Comparison of ENCODE assay signal across 8 cellular contexts in the genomic region with DNA sequence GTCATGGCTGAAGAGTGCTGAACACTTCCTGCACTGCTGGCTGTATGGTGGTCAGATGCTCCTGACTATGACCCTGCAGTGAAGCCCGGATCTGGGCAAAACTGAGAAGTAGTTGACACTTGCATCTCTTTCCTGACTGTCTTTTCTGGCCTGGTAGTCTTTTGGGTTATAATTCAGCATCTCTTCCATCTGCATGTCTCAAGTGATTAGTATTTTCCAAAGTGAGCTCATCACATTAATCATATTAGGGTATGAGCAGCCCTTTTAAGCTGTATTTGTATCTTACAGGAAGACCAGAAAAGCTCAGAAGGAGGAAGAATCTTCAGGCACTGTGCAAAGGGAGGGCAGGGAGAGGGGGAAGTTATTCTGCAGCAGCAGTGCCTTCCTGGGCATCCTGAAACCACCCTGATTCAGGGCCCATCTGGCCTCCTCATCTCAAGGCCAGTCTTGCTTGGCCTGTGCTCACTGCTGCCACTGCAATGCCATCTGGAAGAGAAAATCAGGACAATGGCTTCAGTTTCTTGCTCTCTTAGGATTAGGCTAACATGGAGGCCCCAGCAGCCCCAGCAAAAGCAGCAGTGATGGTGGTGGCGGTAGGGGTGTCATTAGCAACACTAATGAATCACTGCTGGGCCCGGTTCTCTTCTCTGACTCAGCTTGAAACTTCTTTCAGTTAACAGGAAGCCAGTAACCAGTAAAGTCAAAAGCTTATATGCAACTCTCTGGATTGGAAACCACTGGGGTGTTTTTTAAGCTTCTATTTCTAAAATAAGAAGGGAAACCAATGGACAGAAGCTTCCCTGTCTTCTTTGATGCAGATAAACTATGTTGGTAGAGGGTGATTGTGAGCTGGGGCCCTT.
DNase-seq lines count a peak whose midpoint lies in the region; ATAC-seq and TF ChIP-seq lines count a peak whose summit lies in the region.

No MANE protein-coding gene starts in this region.

- H3K9me3 Mint-ChIP-seq in activated CD8-positive, alpha-beta memory T cell treated with anti-CD3 and anti-CD28 coated beads, Interleukin-2, amount 10 ng/mL, durations not matched to agents 7 days and 5 days (ENCODE audit: low read depth), result no peaks in the 10 kb centered on the region

- no peaks in the 10 kb centered on the region for H3K27me3 ChIP-seq in esophagus squamous epithelium
- H3K27me3 ChIP-seq in thymus (ENCODE audit: control insufficient read depth, insufficient read depth), result no peaks in the 10 kb centered on the region

- intact Hi-C loops in esophagus squamous epithelium (cut with DNase I), result no loop called here

- H3K27me3 Mint-ChIP-seq in activated CD8-positive, alpha-beta memory T cell treated with anti-CD3 and anti-CD28 coated beads, Interleukin-2, amount 10 ng/mL, durations not matched to agents 7 days and 5 days, result no peaks in the 10 kb centered on the region

- 15 to 17% methylated on average over 3 of the region's 3 CpGs for WGBS in esophagus squamous epithelium, 2 donors
- WGBS in thymus, result 32% methylated on average over 3 of the region's 3 CpGs

- H3K9me3 ChIP-seq in esophagus squamous epithelium (no peaks in the 10 kb centered on the region), thymus (ENCODE audit: control insufficient read depth) (no peaks in the 10 kb centered on the region)

- peak overlapping the region; percentile 52 for H3K4me3 Mint-ChIP-seq in activated CD8-positive, alpha-beta memory T cell treated with anti-CD3 and anti-CD28 coated beads, Interleukin-2, amount 10 ng/mL, durations not matched to agents 7 days and 5 days

- CTCF ChIA-PET in activated CD8-positive, alpha-beta memory T cell treated with anti-CD3 and anti-CD28 coated beads, Interleukin-2, amount 10 ng/mL, durations not matched to agents 7 days and 5 days (lab: Charles Lee), result interaction anchor here (1.0 to 3.3 kb wide), 10 partner anchors 9 to 425 kb away, joined by 3 to 20 read pairs (median 4); no protein-coding TSS in a partner anchor

- peaks cover 60% of the 10 kb centered on the region for H3K4me1 Mint-ChIP-seq in activated CD8-positive, alpha-beta memory T cell treated with anti-CD3 and anti-CD28 coated beads, Interleukin-2, amount 10 ng/mL, durations not matched to agents 7 days and 5 days

- peak overlapping the region; percentile 100 for H3K27ac Mint-ChIP-seq in activated CD8-positive, alpha-beta memory T cell treated with anti-CD3 and anti-CD28 coated beads, Interleukin-2, amount 10 ng/mL, durations not matched to agents 7 days and 5 days

- H3K36me3 Mint-ChIP-seq in activated CD8-positive, alpha-beta memory T cell treated with anti-CD3 and anti-CD28 coated beads, Interleukin-2, amount 10 ng/mL, durations not matched to agents 7 days and 5 days, result peaks cover 8% of the 10 kb centered on the region

- DNase-seq in NB4 (ENCODE audit: low read depth) (peak; percentile 84), esophagus squamous epithelium (lab: John Stamatoyannopoulos, UW) (no peak), non-pigmented ciliary epithelial cell (ENCODE audit: low read depth) (peak; percentile 70), SHP77 (lab: John Stamatoyannopoulos, UW) (no peak)
- DNase-seq in activated CD8-positive, alpha-beta memory T cell treated with anti-CD3 and anti-CD28 coated beads, Interleukin-2, amount 10 ng/mL, durations not matched to agents 7 days and 5 days, result peak; percentile 92

- TF ChIP-seq CTCF in NB4 (IDR thresholded peaks at IDR 0.05; ENCODE audit: low read depth, low read length) (no peak), esophagus squamous epithelium (IDR thresholded peaks at IDR 0.05) (no peak)

- ATAC-seq in GM18502 (IDR thresholded peaks at IDR 0.05; ENCODE audit: poor library complexity, unreplicated experiment) (peak; percentile 96), HG02588 (IDR thresholded peaks at IDR 0.05; ENCODE audit: unreplicated experiment) (peak; percentile 97)
- peak; percentile 97 for ATAC-seq in activated CD8-positive, alpha-beta memory T cell treated with anti-CD3 and anti-CD28 coated beads, Interleukin-2, amount 10 ng/mL, durations not matched to agents 7 days and 5 days

- H3K27ac ChIP-seq in esophagus squamous epithelium (peak overlapping the region; percentile 83 to 92 (median 88)), thymus (ENCODE audit: low read depth) (peak overlapping the region; percentile 68)

- H3K4me1 ChIP-seq in esophagus squamous epithelium, result peaks cover 24 to 65% (median 44%) of the 10 kb centered on the region in 3 donors
- H3K4me1 ChIP-seq in thymus (ENCODE audit: control insufficient read depth, insufficient read depth, low read length), result peaks cover 11% of the 10 kb centered on the region

- TF ChIP-seq POLR2A in NB4 (IDR thresholded peaks at IDR 0.05; ENCODE audit: extremely low read depth, insufficient read length) (no peak), esophagus squamous epithelium (IDR thresholded peaks at IDR 0.05) (no peak)

- no peaks in the 10 kb centered on the region for H3K36me3 ChIP-seq in esophagus squamous epithelium
- H3K36me3 ChIP-seq in thymus (ENCODE audit: control insufficient read depth, insufficient read depth), result no peaks in the 10 kb centered on the region

- H3K4me3 ChIP-seq in NB4 (ENCODE audit: low read depth, low read length) (peak overlapping the region; percentile 0), esophagus squamous epithelium (no peak overlapping the region), thymus (ENCODE audit: low read length) (no peak overlapping the region)

Comparison
In these comparisons a context has a peak if more than half of its experiments do, and no peak if none do; other contexts are left out.
1. DNase-seq: peak in NB4 (single experiment), activated CD8-positive, alpha-beta memory T cell treated with anti-CD3 and anti-CD28 coated beads, Interleukin-2, amount 10 ng/mL, durations not matched to agents 7 days and 5 days (single experiment) and non-pigmented ciliary epithelial cell (single experiment); none in esophagus squamous epithelium (single experiment) and SHP77 (0 of 2).
2. Peak in every context shown above with its lines, with median percentiles within 50 percentile points of each other: ATAC-seq.